ENCODE assay signal across 23 cellular contexts in the genomic region with DNA sequence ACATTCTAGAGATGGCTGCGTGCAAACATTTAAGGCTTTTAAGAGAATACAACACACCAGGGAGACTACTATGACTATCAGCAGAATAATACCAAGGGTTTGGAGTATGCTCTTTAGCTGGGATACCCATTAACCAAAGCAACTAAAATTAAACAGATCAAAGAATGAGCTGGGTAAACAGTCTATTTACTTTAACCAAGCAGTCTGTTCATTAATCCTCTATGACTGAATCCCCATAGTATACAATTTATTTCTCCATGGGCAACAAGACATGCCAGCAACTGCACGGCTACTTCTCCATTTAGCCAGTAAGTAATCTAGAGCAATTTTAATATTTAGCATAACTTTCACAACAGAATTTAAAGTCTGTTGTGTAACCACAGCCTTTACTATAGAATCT.
"Had no signal": no experiment of that assay in that cellular context is flagged by ENCODE, and none has a peak within 500 bp of the region (broad histone marks: within the 10 kb centered on the region; RNA-seq: fewer than 3 reads in every experiment).

No MANE protein-coding gene starts in this region.

- H3K36me3 ChIP-seq: ascending aorta, breast epithelium, gastrocnemius medialis, left ventricle myocardium inferior, prostate gland, right atrium auricular region, tibial artery had no signal

- H3K27me3 ChIP-seq: ascending aorta, breast epithelium, gastrocnemius medialis, right atrium auricular region, tibial artery had no signal

- H3K9me3 ChIP-seq: gastrocnemius medialis, prostate gland had no signal

- H3K4me1 Mint-ChIP-seq: activated naive CD4-positive, alpha-beta T cell treated with anti-CD3 and anti-CD28 coated beads, Interleukin-2, amount 50 U/mL, for 24 hours had no signal

- H3K4me3 ChIP-seq: ascending aorta, breast epithelium, gastrocnemius medialis, left ventricle myocardium inferior, prostate gland, right atrium auricular region, tibial artery had no signal

- H3K36me3 Mint-ChIP-seq: activated naive CD4-positive, alpha-beta T cell treated with anti-CD3 and anti-CD28 coated beads, Interleukin-2, amount 50 U/mL, for 24 hours had no signal

- H3K27ac Mint-ChIP-seq: activated naive CD4-positive, alpha-beta T cell treated with anti-CD3 and anti-CD28 coated beads, Interleukin-2, amount 50 U/mL, for 24 hours had no signal

- ATAC-seq: gastrocnemius medialis had no signal

- DNase-seq: activated CD4-positive, alpha-beta T cell treated with anti-CD3 and anti-CD28 coated beads, Interleukin-2, amount 50 U/mL, for 1 hour; activated CD4-positive, CD25-positive, alpha-beta regulatory T cell treated with anti-CD3 and anti-CD28 coated beads, Interleukin-2, amount 50 U/mL, for 72 hours; activated CD8-positive, alpha-beta memory T cell treated with anti-CD3 and anti-CD28 coated beads for 24 hours; activated CD8-positive, alpha-beta memory T cell treated with anti-CD3 and anti-CD28 coated beads, Interleukin-2, amount 50 U/mL, for 48 hours; activated effector memory CD4-positive, alpha-beta T cell treated with anti-CD3 and anti-CD28 coated beads, Interleukin-2, amount 50 U/mL, for 16 hours; activated T-cell treated with anti-CD3 and anti-CD28 coated beads, Interleukin-2, amount 50 U/mL, for 48 hours; cerebellar nuclear complex; cortex of kidney; gastrocnemius medialis; head of caudate nucleus; kidney; left ventricle myocardium inferior; occipital lobe; stimulated activated CD4-positive, alpha-beta T cell treated with anti-CD3 and anti-CD28 coated beads, Interleukin-2, amount 100 ng/mL, for 24 hours; stimulated activated naive CD4-positive, alpha-beta T cell treated with Interleukin-2 at 50 U/mL for 16 hours; substantia nigra; T1000; tibial artery had no signal

- H3K27ac ChIP-seq: ascending aorta, breast epithelium, gastrocnemius medialis, left ventricle myocardium inferior, prostate gland, right atrium auricular region, tibial artery had no signal

- H3K4me1 ChIP-seq: breast epithelium, gastrocnemius medialis, left ventricle myocardium inferior, prostate gland, right atrium auricular region had no signal

- H3K4me3 Mint-ChIP-seq: activated naive CD4-positive, alpha-beta T cell treated with anti-CD3 and anti-CD28 coated beads, Interleukin-2, amount 50 U/mL, for 24 hours had no signal
